2 cellular contexts compared by ENCODE assay signal in the genomic region with DNA sequence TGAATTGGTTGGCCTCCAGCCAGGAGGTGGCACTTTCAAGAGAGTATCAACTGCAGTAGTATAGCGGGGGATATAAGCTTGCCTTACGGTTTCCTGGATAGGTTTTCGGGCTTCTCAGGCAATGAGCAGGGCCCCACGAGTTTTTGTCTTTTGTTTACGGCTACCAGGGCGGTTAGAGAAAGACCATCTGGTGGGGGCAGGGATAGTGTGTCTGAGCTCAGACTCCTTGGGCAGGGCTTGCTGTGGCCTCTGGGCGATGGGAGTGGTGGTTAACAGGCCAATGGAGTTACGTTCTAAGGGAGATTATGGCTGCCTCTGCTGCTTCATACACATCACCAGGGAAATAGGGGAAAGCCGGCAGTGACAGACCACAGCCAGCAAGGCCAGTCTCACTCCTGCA.
TF ChIP-seq lines count a peak whose summit lies in the region.

No MANE protein-coding gene starts in this region.

TF ChIP-seq in IMR-90, 13 proteins besides CTCF, POLR2A, EP300 and RAD21:
- TF ChIP-seq, protein P1, sequence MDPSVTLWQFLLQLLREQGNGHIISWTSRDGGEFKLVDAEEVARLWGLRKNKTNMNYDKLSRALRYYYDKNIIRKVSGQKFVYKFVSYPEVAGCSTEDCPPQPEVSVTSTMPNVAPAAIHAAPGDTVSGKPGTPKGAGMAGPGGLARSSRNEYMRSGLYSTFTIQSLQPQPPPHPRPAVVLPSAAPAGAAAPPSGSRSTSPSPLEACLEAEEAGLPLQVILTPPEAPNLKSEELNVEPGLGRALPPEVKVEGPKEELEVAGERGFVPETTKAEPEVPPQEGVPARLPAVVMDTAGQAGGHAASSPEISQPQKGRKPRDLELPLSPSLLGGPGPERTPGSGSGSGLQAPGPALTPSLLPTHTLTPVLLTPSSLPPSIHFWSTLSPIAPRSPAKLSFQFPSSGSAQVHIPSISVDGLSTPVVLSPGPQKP (IDR thresholded peaks at IDR 0.05; ENCODE audit: borderline replicate concordance, low read depth, low read length) = no peak
- TF ChIP-seq, protein P2, sequence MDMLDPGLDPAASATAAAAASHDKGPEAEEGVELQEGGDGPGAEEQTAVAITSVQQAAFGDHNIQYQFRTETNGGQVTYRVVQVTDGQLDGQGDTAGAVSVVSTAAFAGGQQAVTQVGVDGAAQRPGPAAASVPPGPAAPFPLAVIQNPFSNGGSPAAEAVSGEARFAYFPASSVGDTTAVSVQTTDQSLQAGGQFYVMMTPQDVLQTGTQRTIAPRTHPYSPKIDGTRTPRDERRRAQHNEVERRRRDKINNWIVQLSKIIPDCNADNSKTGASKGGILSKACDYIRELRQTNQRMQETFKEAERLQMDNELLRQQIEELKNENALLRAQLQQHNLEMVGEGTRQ (IDR thresholded peaks at IDR 0.05; ENCODE audit: low read depth, low read length) = no peak
- TF ChIP-seq RCOR1 (IDR thresholded peaks at IDR 0.05; ENCODE audit: insufficient replicate concordance, low read length) = no peak
- TF ChIP-seq NFE2L2 (IDR thresholded peaks at IDR 0.05; ENCODE audit: low read depth, low read length) = no peak
- TF ChIP-seq MAFK (IDR thresholded peaks at IDR 0.05; ENCODE audit: low read depth, low read length) = no peak
- TF ChIP-seq BHLHE40 (IDR thresholded peaks at IDR 0.05; ENCODE audit: low read depth, low read length) = no peak
- no peak for TF ChIP-seq MAZ (IDR thresholded peaks at IDR 0.05; ENCODE audit: borderline replicate concordance, low read depth, low read length)
- no peak for TF ChIP-seq RFX5 (IDR thresholded peaks at IDR 0.05; ENCODE audit: low read depth, low read length)
- TF ChIP-seq CHD1 (IDR thresholded peaks at IDR 0.05; ENCODE audit: low read depth, low read length) = no peak
- no peak for TF ChIP-seq MXI1 (IDR thresholded peaks at IDR 0.05; ENCODE audit: borderline replicate concordance, low read depth, low read length)
- TF ChIP-seq CEBPB (IDR thresholded peaks at IDR 0.05; ENCODE audit: low read depth, low read length) = no peak
- no peak for TF ChIP-seq SMC3 (IDR thresholded peaks at IDR 0.05; ENCODE audit: low read depth, low read length)
- TF ChIP-seq FOS (IDR thresholded peaks at IDR 0.05; ENCODE audit: low read depth, low read length) = no peak

TF ChIP-seq in H1, 55 proteins besides CTCF, POLR2A, EP300 and RAD21:
- TF ChIP-seq HDAC2 (IDR thresholded peaks at IDR 0.05; ENCODE audit: borderline replicate concordance in 1 of 2, low read depth in 2 of 2, low read length in 2 of 2) (no peak), RFX5 (IDR thresholded peaks at IDR 0.05; ENCODE audit: borderline replicate concordance, low read depth, low read length) (no peak), JUND (IDR thresholded peaks at IDR 0.05; ENCODE audit: low read length) (no peak)
